In the genomic region with DNA sequence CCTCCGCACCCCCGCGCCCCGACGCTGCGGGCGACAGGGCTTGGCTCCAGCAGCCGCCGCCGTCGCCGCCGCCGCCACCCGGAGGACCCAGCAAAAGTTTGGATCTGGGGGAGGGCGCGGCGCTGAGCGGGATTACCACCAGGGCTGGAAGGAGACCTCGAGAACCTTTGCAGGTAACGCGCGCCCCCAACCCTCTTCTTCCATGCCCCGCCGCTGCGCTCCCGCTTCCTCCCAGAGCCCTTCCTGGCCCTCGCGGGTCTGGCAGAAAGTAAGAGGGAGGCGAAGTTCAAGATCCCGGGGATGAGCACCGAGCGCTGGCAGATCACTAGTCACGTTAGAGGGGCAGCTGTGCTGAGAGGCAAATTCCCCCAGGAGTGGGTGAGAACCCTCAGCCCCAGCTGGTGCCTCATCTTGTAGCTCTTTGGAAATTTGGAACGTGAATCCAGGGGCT, we compare ENCODE assay signal across 9 cellular contexts. TPM values are rescaled to one million over a fixed set of nuclear protein-coding genes. Genes with fewer than 3 reads are reported as not detected.
DNase-seq lines count a peak whose midpoint lies in the region; ATAC-seq, FAIRE-seq and TF ChIP-seq lines count a peak whose summit lies in the region.
"Had no signal": no experiment of that assay in that cellular context is flagged by ENCODE, and none has a peak within 500 bp of the region (broad histone marks: within the 10 kb centered on the region; RNA-seq: fewer than 3 reads in every experiment).

No MANE protein-coding gene starts in this region.

- H3K27me3 ChIP-seq in mammary epithelial cell (ENCODE audit: insufficient read depth, low read length) = no peaks in the 10 kb centered on the region
- no peaks in the 10 kb centered on the region for H3K27me3 ChIP-seq in keratinocyte (ENCODE audit: control insufficient read depth, extremely low read depth, insufficient read depth, low read length)
- no peaks in the 10 kb centered on the region for H3K27me3 ChIP-seq in thyroid gland

- H3K27ac Mint-ChIP-seq in T-cell = no peak overlapping the region

- no peak for TF ChIP-seq CTCF in mammary epithelial cell (conservative IDR thresholded peaks at IDR 0.05 in 1 of 2, IDR thresholded peaks at IDR 0.05 in 1 of 2; ENCODE audit: extremely low read depth in 1 of 2, insufficient read depth in 1 of 2, low read depth in 1 of 2, low read length in 2 of 2)
- TF ChIP-seq CTCF in keratinocyte (optimal IDR thresholded peaks at IDR 0.05 in 1 of 3, IDR thresholded peaks at IDR 0.05 in 1 of 3, conservative IDR thresholded peaks at IDR 0.05 in 1 of 3; ENCODE audit: extremely low read depth in 1 of 3, insufficient read depth in 2 of 3, low read length in 3 of 3) = no peak
- no peak for TF ChIP-seq CTCF in thyroid gland (IDR thresholded peaks at IDR 0.05)

- no peaks in the 10 kb centered on the region for H3K9me1 ChIP-seq in keratinocyte (ENCODE audit: control insufficient read depth, extremely low read depth, insufficient read depth, low read length)

- H3K4me2 ChIP-seq in mammary epithelial cell (ENCODE audit: insufficient read depth, low read depth, low read length) = peak overlapping the region; percentile 97
- peak overlapping the region; percentile 72 for H3K4me2 ChIP-seq in keratinocyte (ENCODE audit: control insufficient read depth, extremely low read depth, insufficient read depth, low read depth, low read length)

- H3K4me1 ChIP-seq in mammary epithelial cell (ENCODE audit: insufficient read depth, low read length) (peaks cover 32% of the 10 kb centered on the region), keratinocyte (ENCODE audit: control insufficient read depth, extremely low read depth, insufficient read depth, low read length) (peaks cover 15% of the 10 kb centered on the region), thyroid gland (peaks cover 4 to 33% of the 10 kb centered on the region in 2 donors)

- ATAC-seq in T-cell (replicated peaks in 1 of 4) = no peak

- DNase-seq in DMS 273 (lab: John Stamatoyannopoulos, UW; ENCODE audit: unreplicated experiment) (peak; percentile 57), DMS 273 treated with DMSO at 0.1 percent for 48 hours (lab: John Stamatoyannopoulos, UW) (no peak), mammary epithelial cell (peak; percentile 35), keratinocyte (ENCODE audit: low read depth, low spot score) (no peak), thyroid gland (peak; percentile 25 to 32), T-cell (no peak), NK-92 (lab: John Stamatoyannopoulos, UW; ENCODE audit: unreplicated experiment) (no peak), HPDE6-E6E7 (ENCODE audit: extremely low spot score) (no peak)

- peaks cover 57 to 61% of the 10 kb centered on the region in 2 donors for H3K27me3 Mint-ChIP-seq in T-cell

- WGBS in mammary epithelial cell (ENCODE audit: low coverage, missing lambda C conversion rate) = 0% methylated on average over 1 of the region's 35 CpGs
- 0% methylated on average over 6 to 14 of the region's 35 CpGs for WGBS in thyroid gland, 2 donors

- H3K27ac ChIP-seq in mammary epithelial cell (ENCODE audit: insufficient read depth, low read depth, low read length) = peak overlapping the region; percentile 67
- H3K27ac ChIP-seq in keratinocyte (ENCODE audit: control insufficient read depth, insufficient read depth, low read length) = peak overlapping the region; percentile 86
- peak overlapping the region in 2 of 3 donors; percentile 62 to 79 for H3K27ac ChIP-seq in thyroid gland
- H3K27ac ChIP-seq: 22Rv1 had no signal

- no peaks in the 10 kb centered on the region for H3K36me3 Mint-ChIP-seq in T-cell

- no peaks in the 10 kb centered on the region for H3K36me3 ChIP-seq in mammary epithelial cell (ENCODE audit: insufficient read depth, low read length)
- peaks cover 0 to 7% of the 10 kb centered on the region in 2 experiments for H3K36me3 ChIP-seq in keratinocyte (ENCODE audit: control insufficient read depth in 2 of 2, extremely low read depth in 1 of 2, insufficient read depth in 2 of 2, low read length in 2 of 2)
- no peaks in the 10 kb centered on the region for H3K36me3 ChIP-seq in thyroid gland

- H3K4me1 Mint-ChIP-seq in T-cell = peaks cover 7 to 12% (median 9%) of the 10 kb centered on the region in 3 donors

- H3K9me3 Mint-ChIP-seq in T-cell = peaks cover 0 to 4% (median 0%) of the 10 kb centered on the region in 3 donors

- H4K20me1 ChIP-seq in mammary epithelial cell (ENCODE audit: insufficient read depth, low read length) = no peaks in the 10 kb centered on the region
- peaks cover 2% of the 10 kb centered on the region for H4K20me1 ChIP-seq in keratinocyte (ENCODE audit: control insufficient read depth, extremely low read depth, insufficient read depth, low read length)

- POLR2A ChIA-PET in T-cell (lab: Charles Lee) = no interaction called here

- H3K4me3 Mint-ChIP-seq in T-cell = no peak overlapping the region

- TF ChIP-seq POLR2A in thyroid gland (IDR thresholded peaks at IDR 0.05) = no peak

- H3K79me2 ChIP-seq in mammary epithelial cell (ENCODE audit: insufficient read depth, low read length) = peaks cover 82% of the 10 kb centered on the region
- peaks cover 81% of the 10 kb centered on the region for H3K79me2 ChIP-seq in keratinocyte (ENCODE audit: control insufficient read depth, insufficient read depth, low read length)

- BruUV-seq in mammary epithelial cell (replicated peaks; lab: Mats Ljungman, UMichigan) = no TSS peak

- no peaks in the 10 kb centered on the region for H3K9me3 ChIP-seq in mammary epithelial cell (replicated peaks; ENCODE audit: insufficient read depth, low read length)
- no peaks in the 10 kb centered on the region for H3K9me3 ChIP-seq in keratinocyte (ENCODE audit: control insufficient read depth, low read depth, low read length)
- no peaks in the 10 kb centered on the region for H3K9me3 ChIP-seq in thyroid gland

- H2AFZ ChIP-seq in mammary epithelial cell (ENCODE audit: low read depth, low read length) (peak overlapping the region; percentile 97), keratinocyte (ENCODE audit: control insufficient read depth, low read length) (peak overlapping the region; percentile 55)

- CTCF ChIA-PET in mammary epithelial cell (lab: Charles Lee; ENCODE audit: low non-redundant PET) (no interaction called here), T-cell (lab: Charles Lee) (no interaction called here)

- no peak for FAIRE-seq in keratinocyte (lab: Jason Lieb, UNC)

- H3K9ac ChIP-seq in mammary epithelial cell (ENCODE audit: insufficient read depth, low read length) (peak overlapping the region; percentile 74), keratinocyte (ENCODE audit: control insufficient read depth, extremely low read depth, insufficient read depth, low read length) (peak overlapping the region; percentile 88)

- in situ Hi-C loops in mammary epithelial cell (cut with MboI; ENCODE audit: low sequenced_read_pairs in 2 of 2) = loop anchor here (5.0 to 25.0 kb wide), 2 partner anchors 117 to 572 kb away; no protein-coding TSS in a partner anchor

- intact Hi-C loops in mammary epithelial cell (cut with micrococcal nuclease) = loop anchor here (1.0 to 10.0 kb wide), 6 partner anchors 33 to 729 kb away; no protein-coding TSS in a partner anchor
- intact Hi-C loops in thyroid gland (cut with DNase I) = no loop called here

- dilution Hi-C loops in mammary epithelial cell (cut with HindIII; ENCODE audit: low sequenced_read_pairs) (no loop called here), keratinocyte (cut with MboI; ENCODE audit: extremely low pct_ligation_motif_present, low sequenced_read_pairs) (no loop called here)

- peak overlapping the region; percentile 89 to 90 (median 89) for H3K4me3 ChIP-seq in mammary epithelial cell (replicated peaks in 1 of 3; ENCODE audit: insufficient read depth in 1 of 3, low read depth in 2 of 3, low read length in 3 of 3)
- H3K4me3 ChIP-seq in keratinocyte (ENCODE audit: control insufficient read depth in 2 of 3, extremely low read depth in 1 of 3, insufficient read depth in 2 of 3, low read depth in 1 of 3, low read length in 3 of 3) = peak overlapping the region; percentile 72 to 85 (median 85)
- H3K4me3 ChIP-seq in thyroid gland (replicated peaks in 1 of 3) = peak overlapping the region; percentile 43 to 67 (median 53)

RNA-seq across cellular contexts. Expression of a gene that starts 3.9 kb away (rescaled TPM):
- total RNA-seq in mammary epithelial cell (10 to 100 TPM; 33.2 to 92.3 TPM), thyroid gland (10 to 100 TPM in 3 of 4 donors, 1 to 10 TPM in 1; 9.3 to 38.9 (median 23.5) TPM), T-cell (under 1 TPM in 3 of 5 donors, not detected in 2; 0.03 to 0.35 (median 0.06) TPM)
- polyA plus RNA-seq in mammary epithelial cell (32.7 TPM), keratinocyte (49.3 to 74.4 TPM (median 69.2 TPM) in 3 replicates)
- polyA minus RNA-seq in mammary epithelial cell (74.2 TPM), keratinocyte (63.4 to 138 TPM (median 138 TPM) in 3 replicates)
- polyA plus RNA-seq in keratinocyte (2011; ENCODE audit: low read depth) = 55.8 TPM
- 22.2 and 23.3 TPM in 2 replicates for polyA plus RNA-seq in keratinocyte (2011; cell fraction: cytosol; rRNA removed)
- 229 and 258 TPM in 2 replicates for polyA plus RNA-seq in keratinocyte (2011; cell fraction: nucleus; rRNA removed)
- 29.4 and 43.2 TPM in 2 replicates for polyA plus RNA-seq in keratinocyte (2012; ENCODE audit: low replicate concordance)
- polyA minus RNA-seq in keratinocyte (2011; cell fraction: cytosol; rRNA and poly(A)+ RNA removed) = 50.3 TPM
- 292 and 345 TPM in 2 replicates for polyA minus RNA-seq in keratinocyte (2011; cell fraction: nucleus; rRNA and poly(A)+ RNA removed)

Comparison
In these comparisons a context has a peak if more than half of its experiments do, and no peak if none do; other contexts are left out.
1. DNase-seq: peak in DMS 273 (single experiment), mammary epithelial cell (single experiment) and thyroid gland (2 of 2); none in DMS 273 treated with DMSO at 0.1 percent for 48 hours (single experiment), keratinocyte (single experiment), T-cell (0 of 34), NK-92 (single experiment) and HPDE6-E6E7 (single experiment).
2. RNA of a gene that starts 3.9 kb away (total RNA-seq): 33.2 to 92.3 TPM in mammary epithelial cell and 9.3 to 38.9 TPM in thyroid gland; 0.03 to 0.35 TPM in T-cell; every median in the first group is over 4 times any median in the second.
3. Peak in every context shown above with its lines, with median percentiles within 50 percentile points of each other: H3K27ac ChIP-seq and H3K4me3 ChIP-seq.